1 cellular context compared by ENCODE assay signal in the genomic region with DNA sequence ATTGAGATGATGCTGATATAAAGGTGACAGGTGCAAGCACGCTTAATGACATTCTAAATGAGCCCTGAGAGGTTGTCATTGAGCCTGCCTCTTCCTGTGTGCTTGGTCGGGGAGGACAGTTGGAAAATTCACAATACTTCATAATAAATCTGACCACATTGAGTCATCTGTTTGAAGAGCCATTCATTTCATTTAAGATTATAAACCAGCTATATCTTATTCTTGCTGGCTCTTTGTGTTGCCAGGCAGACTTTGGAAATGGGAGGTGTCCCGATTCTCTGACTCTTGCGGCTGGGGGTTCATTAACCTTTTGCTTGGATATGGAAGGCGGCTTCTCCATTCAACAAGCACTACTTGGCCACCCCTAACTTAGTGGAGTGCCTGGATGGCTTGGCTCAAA.
TF ChIP-seq lines count a peak whose summit lies in the region.

No MANE protein-coding gene starts in this region.

TF ChIP-seq in IMR-90, 13 proteins besides CTCF, POLR2A, EP300 and RAD21 (continued from another document):
- TF ChIP-seq, protein P1, sequence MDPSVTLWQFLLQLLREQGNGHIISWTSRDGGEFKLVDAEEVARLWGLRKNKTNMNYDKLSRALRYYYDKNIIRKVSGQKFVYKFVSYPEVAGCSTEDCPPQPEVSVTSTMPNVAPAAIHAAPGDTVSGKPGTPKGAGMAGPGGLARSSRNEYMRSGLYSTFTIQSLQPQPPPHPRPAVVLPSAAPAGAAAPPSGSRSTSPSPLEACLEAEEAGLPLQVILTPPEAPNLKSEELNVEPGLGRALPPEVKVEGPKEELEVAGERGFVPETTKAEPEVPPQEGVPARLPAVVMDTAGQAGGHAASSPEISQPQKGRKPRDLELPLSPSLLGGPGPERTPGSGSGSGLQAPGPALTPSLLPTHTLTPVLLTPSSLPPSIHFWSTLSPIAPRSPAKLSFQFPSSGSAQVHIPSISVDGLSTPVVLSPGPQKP (IDR thresholded peaks at IDR 0.05; ENCODE audit: borderline replicate concordance, low read depth, low read length), result no peak
- TF ChIP-seq FOS (IDR thresholded peaks at IDR 0.05; ENCODE audit: low read depth, low read length), result no peak
- TF ChIP-seq MAZ (IDR thresholded peaks at IDR 0.05; ENCODE audit: borderline replicate concordance, low read depth, low read length), result no peak
- no peak for TF ChIP-seq CEBPB (IDR thresholded peaks at IDR 0.05; ENCODE audit: low read depth, low read length)
- TF ChIP-seq MXI1 (IDR thresholded peaks at IDR 0.05; ENCODE audit: borderline replicate concordance, low read depth, low read length), result no peak
- no peak for TF ChIP-seq SMC3 (IDR thresholded peaks at IDR 0.05; ENCODE audit: low read depth, low read length)
- TF ChIP-seq NFE2L2 (IDR thresholded peaks at IDR 0.05; ENCODE audit: low read depth, low read length), result no peak
- TF ChIP-seq BHLHE40 (IDR thresholded peaks at IDR 0.05; ENCODE audit: low read depth, low read length), result no peak
TF ChIP-seq in IMR-90: peak in this region for 1.
